ENCODE assay signal across 8 cellular contexts in genomic region chr1:12229835-12230548, GRCh38. TPM values are rescaled to one million over a fixed set of nuclear protein-coding genes. Genes with fewer than 3 reads are reported as not detected.
A peak's percentile ranks its signal among the peaks of the same experiment; 100 is the strongest.
DNase-seq lines count a peak whose midpoint lies in the region; ATAC-seq and TF ChIP-seq lines count a peak whose summit lies in the region.

TSS of gene VPS13D (plus strand) at chr1:12230030. CDS start at chr1:12234267, 4,237 bp downstream.

- peaks cover 4% of the 10 kb centered on the region; the same call in 1 of the 2 replicates for H3K9me1 ChIP-seq in IMR-90 (ENCODE audit: insufficient read depth, low read length)

- TF ChIP-seq POLR2A in IMR-90 (IDR thresholded peaks at IDR 0.05; ENCODE audit: low read depth, low read length) = peak; percentile 26; the same call in 1 of the 2 replicates

- no peak within 1 kb of the TSS for H2BK20ac ChIP-seq in IMR-90 (ENCODE audit: low read depth, low read length)

- in situ Hi-C loops in IMR-90 (cut with MboI; ENCODE audit: low sequenced_read_pairs) = no loop called here

- peak within 1 kb of the TSS; percentile 33 to 89; a peak in 2 of 4 replicates for H4K8ac ChIP-seq in IMR-90 (ENCODE audit: low read depth in 2 of 2, low read length in 2 of 2)

- H3K27ac ChIP-seq in IMR-90 (ENCODE audit: insufficient read depth, low read length) = peak within 1 kb of the TSS; percentile 24
- H3K27ac ChIP-seq in SJCRH30 = no peak within 1 kb of the TSS; the same call in 1 of the 2 replicates
- peak within 1 kb of the TSS; percentile 89 for H3K27ac ChIP-seq in subcutaneous abdominal adipose tissue (ENCODE audit: low read depth, low read length)

- BruUV-seq in IMR-90 (replicated peaks; lab: Mats Ljungman, UMichigan) = no TSS peak

- H3K23ac ChIP-seq in IMR-90 (ENCODE audit: low read depth, low read length) = peak within 1 kb of the TSS; percentile 31; the same call in 1 of the 2 replicates

- H3K4me1 ChIP-seq in IMR-90 (ENCODE audit: control insufficient read depth, insufficient read depth, low read length) = peaks cover 3% of the 10 kb centered on the region
- 0 out of 2 replicates have a peak, but pooled peaks cover 4% of the 10 kb centered on the region for H3K4me1 ChIP-seq in SJCRH30
- peaks cover 11% of the 10 kb centered on the region for H3K4me1 ChIP-seq in neuron (ENCODE audit: insufficient read depth, low read length)
- peaks cover 3 to 24% (median 15%) of the 10 kb centered on the region in 5 donors for H3K4me1 ChIP-seq in subcutaneous abdominal adipose tissue (ENCODE audit: control insufficient read depth in 5 of 5, insufficient read depth in 5 of 5, low read length in 5 of 5)

- CTCF ChIA-PET in IMR-90 (lab: Yijun Ruan, JAX) = no interaction called here

- peak; percentile 89 for ATAC-seq in GM21360 (IDR thresholded peaks at IDR 0.05; ENCODE audit: unreplicated experiment)
- peak; percentile 97 for ATAC-seq in IMR-90 (ENCODE audit: low read depth)

- POLR2A ChIA-PET in IMR-90 (lab: Charles Lee; ENCODE audit: unreplicated experiment) = no interaction called here

- H3K4ac ChIP-seq in IMR-90 (ENCODE audit: low read depth, low read length) = peak within 1 kb of the TSS; percentile 28; the same call in 1 of the 2 replicates

- H3K9ac ChIP-seq in IMR-90 (ENCODE audit: low read depth, low read length) (peak within 1 kb of the TSS; percentile 87), subcutaneous abdominal adipose tissue (ENCODE audit: low read length in 5 of 5) (peak within 1 kb of the TSS; percentile 77 to 100 (median 99))

- H3K4me2 ChIP-seq in IMR-90 (ENCODE audit: low read depth, low read length) = peak within 1 kb of the TSS; percentile 95

- peaks cover 7 to 28% of the 10 kb centered on the region in 2 experiments for H3K79me1 ChIP-seq in IMR-90 (ENCODE audit: low read depth in 1 of 2, low read length in 2 of 2)

- intact Hi-C loops in IMR-90 (cut with micrococcal nuclease) = no loop called here

- H3K56ac ChIP-seq in IMR-90 (ENCODE audit: extremely low read depth, insufficient read depth, low read length) = no peak within 1 kb of the TSS; the same call in 1 of the 2 replicates

- peak within 1 kb of the TSS; percentile 95 for H2AK9ac ChIP-seq in IMR-90 (replicated peaks; ENCODE audit: low read depth, low read length, poor library complexity)

- H2BK15ac ChIP-seq in IMR-90 (ENCODE audit: low read depth, low read length) = no peak within 1 kb of the TSS

- peak within 1 kb of the TSS; percentile 5; the same call in 1 of the 2 replicates for H4K5ac ChIP-seq in IMR-90 (ENCODE audit: low read depth, low read length)

- H4K91ac ChIP-seq in IMR-90 (ENCODE audit: insufficient read depth, low read depth, low read length) = no peak within 1 kb of the TSS

- TF ChIP-seq CTCF in IMR-90 (conservative IDR thresholded peaks at IDR 0.05; ENCODE audit: low read depth, low read length) = peak; percentile 99

- H3K36me3 ChIP-seq in IMR-90 (ENCODE audit: control insufficient read depth, insufficient read depth, low read length) (peaks cover under 1% of the 10 kb centered on the region; the same call in 1 of the 2 replicates), SJCRH30 (no peaks in the 10 kb centered on the region; the same call in 1 of the 2 replicates), neuron (ENCODE audit: insufficient read depth, low read length) (peaks cover 3% of the 10 kb centered on the region), subcutaneous abdominal adipose tissue (ENCODE audit: control insufficient read depth in 5 of 5, insufficient read depth in 5 of 5, low read length in 5 of 5) (peaks cover under 1 to 5% (median 3%) of the 10 kb centered on the region in 5 donors)

- H3K4me3 ChIP-seq in IMR-90 (ENCODE audit: insufficient read depth, low read depth, low read length) (peak within 1 kb of the TSS; percentile 92), SJCRH30 (peak within 1 kb of the TSS; percentile 92), neuron (ENCODE audit: low read length) (peak within 1 kb of the TSS; percentile 98), subcutaneous abdominal adipose tissue (ENCODE audit: low read depth in 1 of 5, low read length in 5 of 5) (peak within 1 kb of the TSS; percentile 90 to 97 (median 95))

- H4K20me1 ChIP-seq in IMR-90 (ENCODE audit: insufficient read depth, low read length) = peaks cover 20% of the 10 kb centered on the region; the same call in 1 of the 2 replicates

- H2AK5ac ChIP-seq in IMR-90 (ENCODE audit: low read depth, low read length) = peak within 1 kb of the TSS; percentile 49; the same call in 1 of the 2 replicates

- 0% methylated on average over 27 of the region's 77 CpGs; no CpG with 5 or more reads in 1 of the 2 experiments for WGBS in IMR-90 (ENCODE audit: extremely low coverage in 2 of 2, insufficient read length in 1 of 2), 2 experiments

- DNase-seq in DMS 273 (lab: John Stamatoyannopoulos, UW; ENCODE audit: unreplicated experiment) (peak; percentile 94), IMR-90 (peak; percentile 67), SJCRH30 (peak; percentile 77 to 85), activated gamma-delta T cell treated with Interleukin-2 at 50 U/mL for 16 hours (peak; percentile 82), foreskin melanocyte (peak; percentile 52)

- H2AFZ ChIP-seq in IMR-90 (replicated peaks; ENCODE audit: low read length, poor library complexity) (peak within 1 kb of the TSS; percentile 93), neuron (ENCODE audit: low read depth, low read length) (peak within 1 kb of the TSS; percentile 37)

- dilution Hi-C loops in IMR-90 (cut with HindIII; ENCODE audit: low sequenced_read_pairs, unreplicated experiment) = no loop called here

- peak; percentile 42 for TF ChIP-seq RAD21 in IMR-90 (IDR thresholded peaks at IDR 0.05; ENCODE audit: low read length)

- H3K9me3 ChIP-seq in IMR-90 (ENCODE audit: control insufficient read depth, insufficient read depth, low read length) (no peaks in the 10 kb centered on the region), SJCRH30 (replicated peaks) (no peaks in the 10 kb centered on the region), neuron (ENCODE audit: low read length) (no peaks in the 10 kb centered on the region), subcutaneous abdominal adipose tissue (ENCODE audit: control insufficient read depth in 5 of 5, low read length in 5 of 5) (no peaks in the 10 kb centered on the region)

- no peak within 1 kb of the TSS; the same call in none of the 2 replicates for H3K14ac ChIP-seq in IMR-90 (replicated peaks; ENCODE audit: low read depth, low read length)

- H2BK5ac ChIP-seq in IMR-90 (ENCODE audit: low read depth, low read length, poor library complexity, severe bottlenecking) = peak within 1 kb of the TSS; percentile 3

- H3K27me3 ChIP-seq in IMR-90 (ENCODE audit: control insufficient read depth, insufficient read depth, low read length) (no peaks in the 10 kb centered on the region; the same call in 1 of the 2 replicates), SJCRH30 (no peaks in the 10 kb centered on the region), neuron (ENCODE audit: insufficient read depth, low read length) (no peaks in the 10 kb centered on the region), subcutaneous abdominal adipose tissue (ENCODE audit: control insufficient read depth in 5 of 5, insufficient read depth in 4 of 5, low read length in 5 of 5) (no peaks in the 10 kb centered on the region)

- no peak within 1 kb of the TSS for H2BK120ac ChIP-seq in IMR-90 (ENCODE audit: low read depth, low read length)

- H3K18ac ChIP-seq in IMR-90 (ENCODE audit: low read depth, low read length) = no peak within 1 kb of the TSS

TF ChIP-seq in IMR-90, 13 proteins besides CTCF, POLR2A, EP300 and RAD21:
- TF ChIP-seq MAFK (IDR thresholded peaks at IDR 0.05; ENCODE audit: low read depth, low read length) (no peak), CEBPB (IDR thresholded peaks at IDR 0.05; ENCODE audit: low read depth, low read length) (no peak), USF2 (IDR thresholded peaks at IDR 0.05; ENCODE audit: low read depth, low read length) (0 out of 2 replicates have a peak, but pooled peaks have one; percentile 8), ELK1 (IDR thresholded peaks at IDR 0.05; ENCODE audit: borderline replicate concordance, low read depth, low read length) (no peak), MXI1 (IDR thresholded peaks at IDR 0.05; ENCODE audit: borderline replicate concordance, low read depth, low read length) (0 out of 2 replicates have a peak, but pooled peaks have one; percentile 43), SMC3 (IDR thresholded peaks at IDR 0.05; ENCODE audit: low read depth, low read length) (peak; percentile 59), NFE2L2 (IDR thresholded peaks at IDR 0.05; ENCODE audit: low read depth, low read length) (no peak), RFX5 (IDR thresholded peaks at IDR 0.05; ENCODE audit: low read depth, low read length) (no peak), FOS (IDR thresholded peaks at IDR 0.05; ENCODE audit: low read depth, low read length) (0 out of 2 replicates have a peak, but pooled peaks have one; percentile 5), RCOR1 (IDR thresholded peaks at IDR 0.05; ENCODE audit: insufficient replicate concordance, low read length) (no peak), CHD1 (IDR thresholded peaks at IDR 0.05; ENCODE audit: low read depth, low read length) (no peak), MAZ (IDR thresholded peaks at IDR 0.05; ENCODE audit: borderline replicate concordance, low read depth, low read length) (peak; percentile 76; the same call in 1 of the 2 replicates), BHLHE40 (IDR thresholded peaks at IDR 0.05; ENCODE audit: low read depth, low read length) (peak; percentile 3; the same call in 1 of the 2 replicates)

RNA-seq across cellular contexts. Expression of gene VPS13D, which starts in this region (rescaled TPM):
- total RNA-seq in IMR-90 (2012; rRNA removed) = 16.3 and 18.1 TPM in 2 replicates
- 8.1 and 9.0 TPM in 2 replicates for polyA plus RNA-seq in IMR-90 (2012; rRNA removed)
- 5.3 and 6.3 TPM in 2 replicates for polyA plus RNA-seq in IMR-90 (2012; cell fraction: cytosol; rRNA removed)
- 8.3 and 19.1 TPM in 2 replicates for polyA plus RNA-seq in IMR-90 (2012; cell fraction: nucleus; rRNA removed; ENCODE audit: low replicate concordance)
- 32.4 and 33.1 TPM in 2 replicates for total RNA-seq in SJCRH30 (2014; rRNA removed; shearing (Covaris generic))
